ENCODE assay signal across 8 cellular contexts in genomic region chr11:46845440-46845739, GRCh38. TPM values are rescaled to one million over a fixed set of nuclear protein-coding genes. Genes with fewer than 3 reads are reported as not detected.
DNase-seq lines count a peak whose midpoint lies in the region; ATAC-seq and TF ChIP-seq lines count a peak whose summit lies in the region.

No MANE protein-coding gene starts in this region.

- H2BK5ac ChIP-seq in mesendoderm (ENCODE audit: low read length), result no peak overlapping the region

- TF ChIP-seq POLR2A in vagina (IDR thresholded peaks at IDR 0.05), result no peak

- H4K8ac ChIP-seq in mesendoderm (ENCODE audit: low read depth, low read length), result no peak overlapping the region

- no peak overlapping the region for H4K5ac ChIP-seq in mesendoderm (ENCODE audit: low read length)

- TF ChIP-seq CTCF in BJ (IDR thresholded peaks at IDR 0.05; ENCODE audit: insufficient read depth, low read depth, low read length) (no peak), HFF-Myc (IDR thresholded peaks at IDR 0.05; ENCODE audit: low read depth, low read length, missing control alignments) (no peak), astrocyte of the cerebellum (IDR thresholded peaks at IDR 0.05; ENCODE audit: low read depth, low read length, missing control alignments) (no peak), vagina (IDR thresholded peaks at IDR 0.05) (no peak)

- H3K56ac ChIP-seq in mesendoderm (ENCODE audit: low read length), result peak overlapping the region; percentile 91

- H2BK120ac ChIP-seq in mesendoderm (ENCODE audit: low read depth, low read length), result no peak overlapping the region

- H2AK5ac ChIP-seq in mesendoderm (ENCODE audit: low read length), result no peak overlapping the region

- H3K4ac ChIP-seq in mesendoderm (ENCODE audit: low read depth, low read length), result no peak overlapping the region

- no peaks in the 10 kb centered on the region for H3K27me3 ChIP-seq in BJ (ENCODE audit: control insufficient read depth, insufficient read depth, low read length)
- H3K27me3 ChIP-seq in mesendoderm (ENCODE audit: insufficient read depth, low read length, poor library complexity), result no peaks in the 10 kb centered on the region
- H3K27me3 ChIP-seq in vagina, result no peaks in the 10 kb centered on the region

- H3K9me3 ChIP-seq in vagina, result no peaks in the 10 kb centered on the region

- H3K23ac ChIP-seq in mesendoderm (ENCODE audit: low read length), result peak overlapping the region; percentile 48

- in situ Hi-C loops in astrocyte of the cerebellum (cut with HindIII; ENCODE audit: low sequenced_read_pairs), result no loop called here

- H3K79me1 ChIP-seq in mesendoderm (ENCODE audit: low read length), result peaks cover 6% of the 10 kb centered on the region

- ATAC-seq in GM21528 (IDR thresholded peaks at IDR 0.05; ENCODE audit: low FRiP score, unreplicated experiment), result no peak

- POLR2A ChIA-PET in BJ (lab: Charles Lee), result no interaction called here

- no CpG with 5 or more reads among the region's 12 CpGs for WGBS in mesendoderm (ENCODE audit: extremely low coverage, insufficient coverage, low lambda C conversion rate)

- CTCF ChIA-PET in BJ (lab: Yijun Ruan, JAX), result interaction anchor here (0.8 kb wide), 1 partner anchor 317 kb away, joined by 3 read pairs; no protein-coding TSS in a partner anchor

- H3K36me3 ChIP-seq in BJ (ENCODE audit: control insufficient read depth, insufficient read depth, low read length) (no peaks in the 10 kb centered on the region; the same call in 1 of the 2 replicates), mesendoderm (ENCODE audit: control insufficient read depth, insufficient read depth, low read length) (no peaks in the 10 kb centered on the region), vagina (no peaks in the 10 kb centered on the region)

- H3K27ac ChIP-seq in mesendoderm (ENCODE audit: low read depth, low read length) (peak overlapping the region; percentile 35), vagina (peak overlapping the region; percentile 37)

- H3K79me2 ChIP-seq in mesendoderm (ENCODE audit: control insufficient read depth, insufficient read depth, low read length), result peaks cover 48% of the 10 kb centered on the region

- no peak for DNase-seq in BJ (ENCODE audit: low read depth)
- DNase-seq in HFF-Myc (ENCODE audit: extremely low read depth, low read depth), result no peak
- DNase-seq in astrocyte of the cerebellum (ENCODE audit: low read depth), result no peak
- DNase-seq in mesendoderm, result no peak
- no peak for DNase-seq in vagina (ENCODE audit: extremely low spot score in 2 of 2)
- DNase-seq in HuH-7.5 (ENCODE audit: low spot score), result no peak
- DNase-seq in Kasumi-1 (lab: John Stamatoyannopoulos, UW), result no peak

- H3K4me3 ChIP-seq in BJ (ENCODE audit: low read depth, low read length), result peak overlapping the region; percentile 95
- H3K4me3 ChIP-seq in HFF-Myc (replicated peaks; ENCODE audit: low read depth, low read length), result peak overlapping the region; percentile 94
- peak overlapping the region; percentile 87 for H3K4me3 ChIP-seq in astrocyte of the cerebellum (ENCODE audit: low read depth, low read length)
- peak overlapping the region; percentile 68 for H3K4me3 ChIP-seq in mesendoderm (ENCODE audit: low read length)
- H3K4me3 ChIP-seq in vagina, result peak overlapping the region; percentile 62 to 86

- no peak overlapping the region for H2BK15ac ChIP-seq in mesendoderm (replicated peaks; ENCODE audit: low read depth)

- H3K4me1 ChIP-seq in mesendoderm (ENCODE audit: control insufficient read depth, low read depth, low read length) (no peaks in the 10 kb centered on the region), vagina (peaks cover 18% of the 10 kb centered on the region)

- H3K9ac ChIP-seq in mesendoderm (ENCODE audit: low read length), result peak overlapping the region; percentile 85

- intact Hi-C loops in vagina (cut with DNase I), result no loop called here

- H3K4me2 ChIP-seq in mesendoderm (ENCODE audit: low read length), result peak overlapping the region; percentile 39

- peak overlapping the region; percentile 92 for H3K18ac ChIP-seq in mesendoderm (ENCODE audit: low read length)

RNA-seq across cellular contexts. Expression of gene CKAP5, which starts 0.7 kb away (rescaled TPM):
- polyA plus RNA-seq in BJ (2011; rRNA removed), result 84.0 and 111 TPM in 2 replicates
- polyA minus RNA-seq in BJ (2011; rRNA and poly(A)+ RNA removed), result 80.1 and 82.1 TPM in 2 replicates
- polyA plus RNA-seq in mesendoderm (2013, experiment 1 of 2), result 48.6 TPM
- polyA plus RNA-seq in mesendoderm (2013, experiment 2 of 2), result 48.5 TPM
- total RNA-seq in vagina, result 32.9 TPM
